In genomic region chr20:62986257-62986807, GRCh38 we compare ENCODE assay signal across 19 cellular contexts. TPM values are rescaled to one million over a fixed set of nuclear protein-coding genes. Genes with fewer than 3 reads are reported as not detected.
DNase-seq lines count a peak whose midpoint lies in the region; ATAC-seq, FAIRE-seq and TF ChIP-seq lines count a peak whose summit lies in the region.
"Had no signal": no experiment of that assay in that cellular context is flagged by ENCODE, and none has a peak within 500 bp of the region (broad histone marks: within the 10 kb centered on the region; RNA-seq: fewer than 3 reads in every experiment).

No MANE protein-coding gene starts in this region.

- H3K9me3 ChIP-seq in WERI-Rb-1 (ENCODE audit: severe bottlenecking): no peaks in the 10 kb centered on the region

- FAIRE-seq in urothelium cell line (lab: Jason Lieb, UNC): peak; percentile 44
- FAIRE-seq: GM12892, GM19239 had no signal

- DNase-seq in activated naive CD8-positive, alpha-beta T cell treated with anti-CD3 and anti-CD28 coated beads for 36 hours: no peak
- no peak for DNase-seq in activated naive CD8-positive, alpha-beta T cell treated with anti-CD3 and anti-CD28 coated beads, Interleukin-2, amount 50 U/mL, for 24 hours
- DNase-seq in WERI-Rb-1 (no peak), glutamatergic neuron (peak; percentile 20), urothelium cell line (ENCODE audit: low spot score) (no peak), DMS153 treated with DMSO at 0.1 percent for 48 hours (lab: John Stamatoyannopoulos, UW; ENCODE audit: unreplicated experiment) (no peak), DMS53 treated with DMSO at 0.1 percent for 48 hours (lab: John Stamatoyannopoulos, UW; ENCODE audit: unreplicated experiment) (no peak), coronary artery (ENCODE audit: low spot score) (no peak)
- DNase-seq: 8988T; AML-193; C1 segment of cervical spinal cord; CD4-positive, alpha-beta T cell; DND-41; GDM1; GOT3; HCEC 1CT had no signal

- no peaks in the 10 kb centered on the region for H3K36me3 Mint-ChIP-seq in activated naive CD8-positive, alpha-beta T cell treated with anti-CD3 and anti-CD28 coated beads for 36 hours
- no peaks in the 10 kb centered on the region for H3K36me3 Mint-ChIP-seq in activated naive CD8-positive, alpha-beta T cell treated with anti-CD3 and anti-CD28 coated beads, Interleukin-2, amount 50 U/mL, for 24 hours (ENCODE audit: low read depth)
- H3K36me3 Mint-ChIP-seq in glutamatergic neuron (ENCODE audit: unreplicated experiment): no peaks in the 10 kb centered on the region

- no peak for TF ChIP-seq CTCF in WERI-Rb-1 (IDR thresholded peaks at IDR 0.05; ENCODE audit: low read depth, low read length)
- TF ChIP-seq CTCF in glutamatergic neuron (IDR thresholded peaks at IDR 0.05; ENCODE audit: partially characterized antibody, unreplicated experiment): no peak
- TF ChIP-seq CTCF in coronary artery (IDR thresholded peaks at IDR 0.05): no peak

- H3K4me3 ChIP-seq in WERI-Rb-1 (ENCODE audit: low read depth, low read length): no peak overlapping the region
- H3K4me3 ChIP-seq in coronary artery: no peak overlapping the region

- ATAC-seq in activated naive CD8-positive, alpha-beta T cell treated with anti-CD3 and anti-CD28 coated beads, Interleukin-2, amount 50 U/mL, for 24 hours: no peak

- peaks cover 8% of the 10 kb centered on the region for H3K4me1 Mint-ChIP-seq in activated naive CD8-positive, alpha-beta T cell treated with anti-CD3 and anti-CD28 coated beads for 36 hours
- peaks cover 13% of the 10 kb centered on the region for H3K4me1 Mint-ChIP-seq in activated naive CD8-positive, alpha-beta T cell treated with anti-CD3 and anti-CD28 coated beads, Interleukin-2, amount 50 U/mL, for 24 hours
- H3K4me1 Mint-ChIP-seq in glutamatergic neuron (ENCODE audit: low read depth, unreplicated experiment): peaks cover 40% of the 10 kb centered on the region

- no peak overlapping the region for H3K4me3 Mint-ChIP-seq in activated naive CD8-positive, alpha-beta T cell treated with anti-CD3 and anti-CD28 coated beads for 36 hours
- H3K4me3 Mint-ChIP-seq in activated naive CD8-positive, alpha-beta T cell treated with anti-CD3 and anti-CD28 coated beads, Interleukin-2, amount 50 U/mL, for 24 hours: no peak overlapping the region
- H3K4me3 Mint-ChIP-seq in glutamatergic neuron (ENCODE audit: unreplicated experiment): no peak overlapping the region
- H3K4me3 Mint-ChIP-seq: CD4-positive, alpha-beta T cell had no signal

- H3K27me3 ChIP-seq in WERI-Rb-1 (ENCODE audit: insufficient read depth, low read depth, severe bottlenecking): no peaks in the 10 kb centered on the region

- peaks cover 15% of the 10 kb centered on the region for H3K27me3 Mint-ChIP-seq in activated naive CD8-positive, alpha-beta T cell treated with anti-CD3 and anti-CD28 coated beads for 36 hours
- peaks cover 12% of the 10 kb centered on the region for H3K27me3 Mint-ChIP-seq in activated naive CD8-positive, alpha-beta T cell treated with anti-CD3 and anti-CD28 coated beads, Interleukin-2, amount 50 U/mL, for 24 hours
- peaks cover 15% of the 10 kb centered on the region for H3K27me3 Mint-ChIP-seq in glutamatergic neuron (ENCODE audit: unreplicated experiment)

- H3K36me3 ChIP-seq in WERI-Rb-1: no peaks in the 10 kb centered on the region

- H3K9me3 Mint-ChIP-seq in activated naive CD8-positive, alpha-beta T cell treated with anti-CD3 and anti-CD28 coated beads for 36 hours: no peaks in the 10 kb centered on the region
- H3K9me3 Mint-ChIP-seq in activated naive CD8-positive, alpha-beta T cell treated with anti-CD3 and anti-CD28 coated beads, Interleukin-2, amount 50 U/mL, for 24 hours: no peaks in the 10 kb centered on the region
- peaks cover 15% of the 10 kb centered on the region for H3K9me3 Mint-ChIP-seq in glutamatergic neuron (ENCODE audit: unreplicated experiment)
- H3K9me3 Mint-ChIP-seq: CD4-positive, alpha-beta T cell had no signal

- H3K27ac Mint-ChIP-seq in activated naive CD8-positive, alpha-beta T cell treated with anti-CD3 and anti-CD28 coated beads for 36 hours: peak overlapping the region; percentile 69
- H3K27ac Mint-ChIP-seq in activated naive CD8-positive, alpha-beta T cell treated with anti-CD3 and anti-CD28 coated beads, Interleukin-2, amount 50 U/mL, for 24 hours: no peak overlapping the region
- peak overlapping the region; percentile 59 for H3K27ac Mint-ChIP-seq in glutamatergic neuron (ENCODE audit: unreplicated experiment)
- H3K27ac Mint-ChIP-seq: CD4-positive, alpha-beta T cell had no signal

- H3K27ac ChIP-seq in WERI-Rb-1: 0 out of 2 replicates have a peak overlapping the region, but pooled peaks have one; percentile 97
- no peak overlapping the region for H3K27ac ChIP-seq in coronary artery
- H3K27ac ChIP-seq: HL-60 had no signal

RNA-seq across cellular contexts. Expression of gene BHLHE23, which starts 20.4 kb away (rescaled TPM):
- not detected for total RNA-seq in activated naive CD8-positive, alpha-beta T cell treated with anti-CD3 and anti-CD28 coated beads for 36 hours
- 23.9 TPM for total RNA-seq in glutamatergic neuron (ENCODE audit: unreplicated experiment)
- total RNA-seq: CD4-positive, alpha-beta T cell had no signal

RNA-seq across cellular contexts. Expression of gene SLC17A9, which starts 33.8 kb away (rescaled TPM):
- 10 to 100 TPM; 49.7 to 52.1 TPM for total RNA-seq in activated naive CD8-positive, alpha-beta T cell treated with anti-CD3 and anti-CD28 coated beads for 36 hours
- 1.8 TPM for total RNA-seq in glutamatergic neuron (ENCODE audit: unreplicated experiment)

RNA-seq across cellular contexts. Expression of gene GID8, which starts 48.4 kb away (rescaled TPM):
- 10 to 100 TPM; 47.6 to 48.5 TPM for total RNA-seq in activated naive CD8-positive, alpha-beta T cell treated with anti-CD3 and anti-CD28 coated beads for 36 hours
- total RNA-seq in glutamatergic neuron (ENCODE audit: unreplicated experiment): 57.8 TPM

Comparison
In these comparisons a context has a peak if more than half of its experiments do, and no peak if none do; other contexts are left out.
1. RNA of gene BHLHE23, which starts 20.4 kb away (total RNA-seq): 23.9 TPM in glutamatergic neuron (single experiment); not detected in activated naive CD8-positive, alpha-beta T cell treated with anti-CD3 and anti-CD28 coated beads for 36 hours; every median in the first group is over 10 times any median in the second.
2. RNA of gene SLC17A9, which starts 33.8 kb away (total RNA-seq): 49.7 to 52.1 TPM in activated naive CD8-positive, alpha-beta T cell treated with anti-CD3 and anti-CD28 coated beads for 36 hours; 1.8 TPM in glutamatergic neuron (single experiment); every median in the first group is over 10 times any median in the second.